ENCODE assay signal across 8 cellular contexts in the genomic region with DNA sequence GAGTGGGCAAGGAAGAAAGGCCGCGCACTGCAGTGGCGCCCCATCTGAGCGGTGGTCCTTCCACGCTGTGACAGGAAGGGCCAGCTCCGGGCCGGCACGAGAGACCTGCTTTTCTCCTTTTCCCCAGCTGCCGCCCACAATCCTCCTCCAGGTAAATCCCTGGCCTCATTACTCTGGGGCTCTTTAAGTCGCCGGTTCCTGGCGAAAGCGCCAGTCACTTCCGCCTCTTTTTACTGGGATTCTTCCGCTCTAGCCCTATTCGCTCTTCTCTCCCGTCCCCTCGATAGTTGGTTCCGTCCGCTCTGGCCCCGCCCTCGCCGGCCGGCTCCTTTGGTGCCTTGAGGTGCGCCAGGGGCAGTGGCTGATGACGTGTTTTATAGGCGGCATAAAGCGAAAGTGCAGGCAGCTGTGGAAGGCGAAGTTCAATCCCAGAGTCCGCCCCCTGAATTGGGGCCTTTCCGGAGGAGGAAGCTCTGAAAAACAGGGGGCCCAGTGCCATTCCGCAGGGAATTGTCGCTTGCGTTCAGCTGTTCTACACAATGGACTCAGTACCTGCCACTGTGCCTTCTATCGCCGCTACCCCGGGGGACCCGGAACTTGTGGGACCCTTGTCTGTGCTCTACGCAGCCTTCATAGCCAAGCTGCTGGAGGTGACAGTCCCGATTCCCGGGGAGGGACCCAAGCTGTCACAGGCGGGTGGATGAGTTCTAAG. TPM values are rescaled to one million over a fixed set of nuclear protein-coding genes. Genes with fewer than 3 reads are reported as not detected.
DNase-seq lines count a peak whose midpoint lies in the region; ATAC-seq and TF ChIP-seq lines count a peak whose summit lies in the region.

No MANE protein-coding gene starts in this region.

- no peak for TF ChIP-seq CTCF in ascending aorta (IDR thresholded peaks at IDR 0.05)
- TF ChIP-seq CTCF in right atrium auricular region (IDR thresholded peaks at IDR 0.05) = peak in 1 of 2 donors; percentile 17
- peak in 2 of 4 experiments; percentile 18 to 22 for TF ChIP-seq CTCF in prostate gland (IDR thresholded peaks at IDR 0.05)

- peak overlapping the region; percentile 96 for H3K27ac Mint-ChIP-seq in T-helper 2 cell treated with Interferon-gamma antibody and Interleukin-4, amounts not matched to agents 5 μg/mL and 100 μg/mL, for 36 hours

- H3K4me3 ChIP-seq in ascending aorta (peak overlapping the region; percentile 83), right atrium auricular region (peak overlapping the region; percentile 73 to 86), prostate gland (peak overlapping the region; percentile 61 to 78), urinary bladder (ENCODE audit: low read depth, low read length) (peak overlapping the region; percentile 56)

- peaks cover 0 to 11% of the 10 kb centered on the region in 2 donors for H3K4me1 ChIP-seq in ascending aorta
- H3K4me1 ChIP-seq in right atrium auricular region = peaks cover 0 to 18% of the 10 kb centered on the region in 2 donors
- peaks cover 2% of the 10 kb centered on the region for H3K4me1 ChIP-seq in prostate gland (replicated peaks)
- no peaks in the 10 kb centered on the region for H3K4me1 ChIP-seq in urinary bladder (ENCODE audit: insufficient read depth)

- under 1% methylated on average over 42 of the region's 42 CpGs for WGBS in prostate gland
- under 1% methylated on average over 42 of the region's 42 CpGs for WGBS in urinary bladder

- H3K36me3 Mint-ChIP-seq in T-helper 2 cell treated with Interferon-gamma antibody and Interleukin-4, amounts not matched to agents 5 μg/mL and 100 μg/mL, for 36 hours (ENCODE audit: low read depth) = peaks cover 29% of the 10 kb centered on the region

- H3K36me3 ChIP-seq in ascending aorta (peaks cover 2 to 4% of the 10 kb centered on the region in 2 donors), right atrium auricular region (peaks cover 9% of the 10 kb centered on the region), prostate gland (no peaks in the 10 kb centered on the region), urinary bladder (ENCODE audit: insufficient read depth) (peaks cover 2% of the 10 kb centered on the region)

- H3K27me3 ChIP-seq in ascending aorta (no peaks in the 10 kb centered on the region), right atrium auricular region (no peaks in the 10 kb centered on the region), prostate gland (replicated peaks; ENCODE audit: insufficient read depth) (no peaks in the 10 kb centered on the region)

- DNase-seq in NCI-H187 treated with DMSO at 0.1 percent for 48 hours (lab: John Stamatoyannopoulos, UW) = peak; percentile 79
- DNase-seq in T-helper 2 cell treated with Interferon-gamma antibody and Interleukin-4, amounts not matched to agents 5 μg/mL and 100 μg/mL, for 36 hours (ENCODE audit: low spot score) = peak; percentile 97
- peak; percentile 97 to 99 for DNase-seq in ascending aorta (ENCODE audit: low spot score in 2 of 2)
- DNase-seq in right atrium auricular region (ENCODE audit: low spot score) = peak; percentile 98
- DNase-seq in prostate gland (ENCODE audit: low spot score) = peak; percentile 95

- no peaks in the 10 kb centered on the region for H3K9me3 Mint-ChIP-seq in T-helper 2 cell treated with Interferon-gamma antibody and Interleukin-4, amounts not matched to agents 5 μg/mL and 100 μg/mL, for 36 hours

- peak; percentile 97 for ATAC-seq in GM18505 (IDR thresholded peaks at IDR 0.05; ENCODE audit: unreplicated experiment)
- peak; percentile 98 for ATAC-seq in HG02970 (IDR thresholded peaks at IDR 0.05; ENCODE audit: low FRiP score, unreplicated experiment)

- TF ChIP-seq POLR2A in GM18505 (IDR thresholded peaks at IDR 0.05; ENCODE audit: borderline replicate concordance, extremely low read depth, insufficient read depth, insufficient read length) (peak; percentile 92), prostate gland (IDR thresholded peaks at IDR 0.05) (peak; percentile 48)

- H3K9me3 ChIP-seq in ascending aorta = no peaks in the 10 kb centered on the region
- H3K9me3 ChIP-seq in right atrium auricular region = no peaks in the 10 kb centered on the region
- no peaks in the 10 kb centered on the region for H3K9me3 ChIP-seq in prostate gland

- no peaks in the 10 kb centered on the region for H3K27me3 Mint-ChIP-seq in T-helper 2 cell treated with Interferon-gamma antibody and Interleukin-4, amounts not matched to agents 5 μg/mL and 100 μg/mL, for 36 hours (ENCODE audit: low read depth)

- H3K4me1 Mint-ChIP-seq in T-helper 2 cell treated with Interferon-gamma antibody and Interleukin-4, amounts not matched to agents 5 μg/mL and 100 μg/mL, for 36 hours (ENCODE audit: low read depth) = peaks cover 24% of the 10 kb centered on the region

- intact Hi-C loops in ascending aorta (cut with DNase I) (loop anchor here (1.0 to 10.0 kb wide), 5 partner anchors 25 to 1061 kb away; partner anchors contain the start of genes AIDA, BROX, DUSP10 and MIA3), prostate gland (cut with DNase I) (loop anchor here (1.0 to 10.0 kb wide), 2 partner anchors 68 to 899 kb away; partner anchors contain the start of genes AIDA, BROX and DUSP10)

- H3K27ac ChIP-seq in ascending aorta (peak overlapping the region; percentile 89 to 98), right atrium auricular region (peak overlapping the region; percentile 94), prostate gland (peak overlapping the region; percentile 85 to 86), urinary bladder (ENCODE audit: low read depth) (peak overlapping the region; percentile 91)

- H3K4me3 Mint-ChIP-seq in T-helper 2 cell treated with Interferon-gamma antibody and Interleukin-4, amounts not matched to agents 5 μg/mL and 100 μg/mL, for 36 hours = peak overlapping the region; percentile 100

RNA-seq across cellular contexts. Expression of gene MIA3, which starts 26.2 kb away (rescaled TPM):
- 22.8 TPM for total RNA-seq in ascending aorta
- total RNA-seq in right atrium auricular region = 10 to 100 TPM; 34.4 to 53.9 TPM
- 10 to 100 TPM; 64.3 to 74.9 TPM for total RNA-seq in prostate gland
- total RNA-seq in urinary bladder = 64.2 TPM
- polyA plus RNA-seq in urinary bladder = 37.3 TPM

RNA-seq across cellular contexts. Expression of gene TAF1A, which starts 54.4 kb away (rescaled TPM):
- total RNA-seq in ascending aorta (8.8 TPM), right atrium auricular region (1 to 10 TPM; 1.3 to 2.7 TPM), prostate gland (10 to 100 TPM in 1 of 2 donors, 1 to 10 TPM in 1; 8.5 to 12.6 TPM), urinary bladder (23.4 TPM)
- polyA plus RNA-seq in urinary bladder = 3.3 TPM

Comparison
In these comparisons a context has a peak if more than half of its experiments do, and no peak if none do; other contexts are left out.
1. Peak in every context shown above with its lines: DNase-seq, ATAC-seq, H3K4me3 ChIP-seq and H3K27ac ChIP-seq.